In the genomic region with DNA sequence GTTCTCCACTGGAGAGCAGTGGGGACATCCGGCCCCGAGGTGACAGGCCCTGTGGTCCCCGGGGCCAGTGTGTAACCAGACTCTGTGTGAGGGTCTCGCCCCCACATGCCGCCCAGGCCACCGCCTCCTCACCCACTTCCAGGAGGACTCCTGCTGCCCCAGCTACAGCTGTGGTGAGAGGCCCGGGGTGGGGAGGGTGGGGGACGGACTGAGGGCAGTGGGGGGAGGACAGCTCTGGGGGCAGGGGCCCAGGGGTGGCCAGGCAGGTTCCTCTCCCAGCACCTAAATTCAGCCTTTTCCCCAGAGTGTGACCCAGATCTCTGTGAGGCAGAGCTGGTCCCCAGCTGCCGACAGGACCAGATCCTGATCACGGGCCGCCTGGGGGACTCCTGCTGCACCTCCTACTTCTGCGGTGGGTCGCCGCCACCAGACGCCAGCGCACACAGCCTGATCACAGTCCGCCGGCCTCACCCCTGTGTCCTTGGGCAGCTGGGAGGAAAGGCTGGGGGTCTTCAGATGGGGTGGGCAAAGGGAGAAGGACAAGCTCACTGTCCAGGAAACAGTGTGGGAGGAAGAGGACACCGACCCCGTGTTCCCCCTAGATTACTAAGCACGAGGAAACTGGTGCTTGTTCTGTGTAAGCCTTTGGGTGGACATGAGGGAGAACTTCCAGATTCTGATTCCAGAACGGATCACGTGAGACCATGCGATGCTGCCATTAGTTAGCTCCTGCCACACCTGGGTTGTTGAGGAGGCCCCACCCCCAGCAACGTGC, we compare ENCODE assay signal across 28 cellular contexts.
"Had no signal": no experiment of that assay in that cellular context is flagged by ENCODE, and none has a peak within 500 bp of the region (broad histone marks: within the 10 kb centered on the region; RNA-seq: fewer than 3 reads in every experiment).

No MANE protein-coding gene starts in this region.

- H3K27me3 ChIP-seq: breast epithelium, stomach, upper lobe of right lung had no signal

- H3K4me3 Mint-ChIP-seq: activated CD4-positive, alpha-beta T cell treated with anti-CD3 and anti-CD28 coated beads, Interleukin-2, amount 10 ng/mL, durations not matched to agents 7 days and 5 days; activated CD8-positive, alpha-beta memory T cell treated with anti-CD3 and anti-CD28 coated beads, Interleukin-2, amount 10 ng/mL, durations not matched to agents 7 days and 5 days; activated CD8-positive, alpha-beta T cell treated with anti-CD3 and anti-CD28 coated beads, Interleukin-2, amount 10 ng/mL, durations not matched to agents 7 days and 5 days; activated T-cell treated with anti-CD3 and anti-CD28 coated beads, Interleukin-2, amount 50 U/mL, for 72 hours; central memory CD8-positive, alpha-beta T cell; natural killer cell treated with Interleukin-12 subunit alpha and Interleukin-12 subunit beta and Interleukin-15 and Interleukin-18, amount 100 ng/mL, for 72 hours; stimulated activated effector memory CD8-positive, alpha-beta T cell treated with anti-CD3 and anti-CD28 coated beads, Interleukin-12 subunit alpha, Interleukin-12 subunit beta, amount 100 ng/mL, for 72 hours; T-helper 17 cell had no signal

- H3K9me3 Mint-ChIP-seq: activated CD4-positive, alpha-beta T cell treated with anti-CD3 and anti-CD28 coated beads, Interleukin-2, amount 10 ng/mL, durations not matched to agents 7 days and 5 days; activated naive CD4-positive, alpha-beta T cell treated with anti-CD3 and anti-CD28 coated beads, Interleukin-2, amount 50 U/mL, for 72 hours; activated T-cell treated with anti-CD3 and anti-CD28 coated beads, Interleukin-2, amount 50 U/mL, for 72 hours; central memory CD8-positive, alpha-beta T cell; natural killer cell treated with Interleukin-12 subunit alpha and Interleukin-12 subunit beta and Interleukin-15 and Interleukin-18, amount 100 ng/mL, for 72 hours; stimulated activated effector memory CD8-positive, alpha-beta T cell treated with anti-CD3 and anti-CD28 coated beads, Interleukin-12 subunit alpha, Interleukin-12 subunit beta, amount 100 ng/mL, for 72 hours had no signal

- DNase-seq: activated CD4-positive, alpha-beta T cell treated with anti-CD3 and anti-CD28 coated beads, Interleukin-2, amount 10 ng/mL, durations not matched to agents 7 days and 5 days; activated CD4-positive, CD25-positive, alpha-beta regulatory T cell treated with anti-CD3 and anti-CD28 coated beads, Interleukin-2, amount 50 U/mL, for 72 hours; activated CD8-positive, alpha-beta memory T cell treated with anti-CD3 and anti-CD28 coated beads, Interleukin-2, amount 10 ng/mL, durations not matched to agents 7 days and 5 days; activated CD8-positive, alpha-beta T cell treated with anti-CD3 and anti-CD28 coated beads, Interleukin-2, amount 10 ng/mL, durations not matched to agents 7 days and 5 days; activated naive CD4-positive, alpha-beta T cell; activated T-cell treated with anti-CD3 and anti-CD28 coated beads for 4 hours; activated T-cell treated with anti-CD3 and anti-CD28 coated beads, Interleukin-2, amount 50 U/mL, for 72 hours; dermis blood vessel endothelial cell; effector CD4-positive, alpha-beta T cell; glutamatergic neuron; left cardiac atrium; left ventricle myocardium superior; mucosa of descending colon; stimulated activated CD4-positive, alpha-beta T cell treated with anti-CD3 and anti-CD28 coated beads, Interleukin-12 subunit alpha, Interleukin-12 subunit beta, amount 100 ng/mL, for 4 hours; stimulated activated CD4-positive, alpha-beta T cell treated with anti-CD3 and anti-CD28 coated beads, Interleukin-4, amount 100 ng/mL, for 1 hour; stomach; T-helper 17 cell; tibial artery; upper lobe of right lung had no signal

- H3K4me1 Mint-ChIP-seq: activated CD4-positive, alpha-beta T cell treated with anti-CD3 and anti-CD28 coated beads, Interleukin-2, amount 10 ng/mL, durations not matched to agents 7 days and 5 days; activated CD8-positive, alpha-beta memory T cell treated with anti-CD3 and anti-CD28 coated beads, Interleukin-2, amount 10 ng/mL, durations not matched to agents 7 days and 5 days; central memory CD8-positive, alpha-beta T cell; stimulated activated effector memory CD8-positive, alpha-beta T cell treated with anti-CD3 and anti-CD28 coated beads, Interleukin-12 subunit alpha, Interleukin-12 subunit beta, amount 100 ng/mL, for 72 hours; T-helper 17 cell had no signal

- H3K4me1 ChIP-seq: breast epithelium, stomach, suprapubic skin, tibial artery, upper lobe of right lung had no signal

- H3K36me3 ChIP-seq: breast epithelium, stomach, suprapubic skin, tibial artery, upper lobe of right lung had no signal

- ATAC-seq: activated CD8-positive, alpha-beta memory T cell treated with anti-CD3 and anti-CD28 coated beads, Interleukin-2, amount 10 ng/mL, durations not matched to agents 7 days and 5 days; activated CD8-positive, alpha-beta T cell treated with anti-CD3 and anti-CD28 coated beads, Interleukin-2, amount 10 ng/mL, durations not matched to agents 7 days and 5 days; activated naive CD4-positive, alpha-beta T cell treated with anti-CD3 and anti-CD28 coated beads, Interleukin-2, amount 50 U/mL, for 72 hours; activated T-cell treated with anti-CD3 and anti-CD28 coated beads, Interleukin-2, amount 50 U/mL, for 72 hours; left cardiac atrium; left ventricle myocardium superior; mucosa of descending colon; T-helper 17 cell; upper lobe of right lung had no signal

- H3K27ac Mint-ChIP-seq: activated CD4-positive, alpha-beta T cell treated with anti-CD3 and anti-CD28 coated beads, Interleukin-2, amount 10 ng/mL, durations not matched to agents 7 days and 5 days; activated CD8-positive, alpha-beta memory T cell treated with anti-CD3 and anti-CD28 coated beads, Interleukin-2, amount 10 ng/mL, durations not matched to agents 7 days and 5 days; activated CD8-positive, alpha-beta T cell treated with anti-CD3 and anti-CD28 coated beads, Interleukin-2, amount 10 ng/mL, durations not matched to agents 7 days and 5 days; activated naive CD4-positive, alpha-beta T cell treated with anti-CD3 and anti-CD28 coated beads, Interleukin-2, amount 50 U/mL, for 72 hours; activated T-cell treated with anti-CD3 and anti-CD28 coated beads, Interleukin-2, amount 50 U/mL, for 72 hours; natural killer cell treated with Interleukin-12 subunit alpha and Interleukin-12 subunit beta and Interleukin-15 and Interleukin-18, amount 100 ng/mL, for 72 hours; progenitor cell of endocrine pancreas; stimulated activated effector memory CD8-positive, alpha-beta T cell treated with anti-CD3 and anti-CD28 coated beads, Interleukin-12 subunit alpha, Interleukin-12 subunit beta, amount 100 ng/mL, for 72 hours; T-helper 17 cell had no signal

- H3K4me3 ChIP-seq: breast epithelium, mucosa of descending colon, skin epidermis, stomach, suprapubic skin, tibial artery, upper lobe of right lung had no signal

- H3K36me3 Mint-ChIP-seq: activated CD8-positive, alpha-beta memory T cell treated with anti-CD3 and anti-CD28 coated beads, Interleukin-2, amount 10 ng/mL, durations not matched to agents 7 days and 5 days; activated naive CD4-positive, alpha-beta T cell treated with anti-CD3 and anti-CD28 coated beads, Interleukin-2, amount 50 U/mL, for 72 hours; natural killer cell treated with Interleukin-12 subunit alpha and Interleukin-12 subunit beta and Interleukin-15 and Interleukin-18, amount 100 ng/mL, for 72 hours; stimulated activated effector memory CD8-positive, alpha-beta T cell treated with anti-CD3 and anti-CD28 coated beads, Interleukin-12 subunit alpha, Interleukin-12 subunit beta, amount 100 ng/mL, for 72 hours had no signal

- H3K9me3 ChIP-seq: breast epithelium, mucosa of descending colon, stomach, suprapubic skin, tibial artery, upper lobe of right lung had no signal

- H3K27ac ChIP-seq: breast epithelium, epithelial cell of prostate, skin epidermis, stomach, suprapubic skin, tibial artery, upper lobe of right lung had no signal
